ENCODE assay signal across 16 cellular contexts in the genomic region with DNA sequence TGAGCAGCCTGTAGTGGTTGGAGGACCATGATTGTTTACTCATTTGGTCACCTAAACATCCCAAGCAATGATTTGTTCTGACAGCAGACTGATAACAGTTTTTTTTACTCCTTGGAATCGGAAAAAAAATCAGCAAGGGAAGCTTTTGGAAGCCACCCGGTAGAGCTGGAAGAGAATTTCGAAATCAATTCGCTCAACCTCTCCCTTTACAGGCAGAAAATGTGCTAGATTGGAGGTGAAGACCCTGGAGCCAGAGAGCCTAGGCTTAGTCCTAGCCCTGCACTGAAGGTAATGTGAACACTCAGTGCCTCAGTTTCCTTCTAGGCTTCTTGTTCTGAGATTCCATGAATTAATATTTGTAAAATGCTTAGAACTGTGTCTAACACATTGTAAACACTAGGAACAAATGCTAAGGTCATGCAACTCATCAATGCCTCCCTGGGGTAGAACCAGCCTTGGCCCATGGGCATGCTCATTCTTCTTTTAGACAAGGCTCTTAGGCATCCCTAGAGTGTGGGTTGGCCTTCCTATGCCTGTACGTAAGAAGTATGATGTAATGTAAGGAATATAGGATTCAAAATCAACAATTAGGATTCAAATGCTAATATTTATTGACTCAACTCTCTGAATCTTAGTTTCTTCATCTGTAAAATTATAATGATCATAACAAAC. TPM values are rescaled to one million over a fixed set of nuclear protein-coding genes. Genes with fewer than 3 reads are reported as not detected.
DNase-seq lines count a peak whose midpoint lies in the region; ATAC-seq, FAIRE-seq and TF ChIP-seq lines count a peak whose summit lies in the region.
"Had no signal": no experiment of that assay in that cellular context is flagged by ENCODE, and none has a peak within 500 bp of the region (broad histone marks: within the 10 kb centered on the region; RNA-seq: fewer than 3 reads in every experiment).

No MANE protein-coding gene starts in this region.

- H3K27me3 ChIP-seq in breast epithelium (no peaks in the 10 kb centered on the region), K562 (ENCODE audit: control insufficient read depth in 2 of 2, insufficient read depth in 2 of 2, low read length in 2 of 2) (no peaks in the 10 kb centered on the region; a peak in 1 of 5 replicates), adrenal gland (no peaks in the 10 kb centered on the region), esophagus muscularis mucosa (no peaks in the 10 kb centered on the region)

- intact Hi-C loops in MCF 10A (cut with micrococcal nuclease) (no loop called here), breast epithelium (cut with DNase I; ENCODE audit: low total_unique reads) (no loop called here), K562 (cut with micrococcal nuclease) (loop anchor here (5.0 kb wide), 1 partner anchor 127 kb away; no protein-coding TSS in a partner anchor), adrenal gland (cut with DNase I) (no loop called here), esophagus muscularis mucosa (cut with DNase I) (no loop called here)

- H3K36me3 ChIP-seq in breast epithelium = no peaks in the 10 kb centered on the region
- no peaks in the 10 kb centered on the region for H3K36me3 ChIP-seq in K562 (ENCODE audit: control insufficient read depth, insufficient read depth, low read length)
- no peaks in the 10 kb centered on the region for H3K36me3 ChIP-seq in adrenal gland (replicated peaks in 1 of 2)
- no peaks in the 10 kb centered on the region for H3K36me3 ChIP-seq in esophagus muscularis mucosa

- H3K27ac ChIP-seq in breast epithelium (no peak overlapping the region), K562 (ENCODE audit: extremely low read depth, low read depth, low read length) (no peak overlapping the region), adrenal gland (no peak overlapping the region), esophagus muscularis mucosa (replicated peaks in 1 of 4) (no peak overlapping the region)
- H3K27ac ChIP-seq: HL-60, KMS-11 had no signal

- H3K4me3 Mint-ChIP-seq in MCF 10A (ENCODE audit: unreplicated experiment) = no peak overlapping the region
- H3K4me3 Mint-ChIP-seq: B cell; CD4-positive, alpha-beta T cell had no signal

- H3K4me3 ChIP-seq in breast epithelium = no peak overlapping the region
- H3K4me3 ChIP-seq in K562 = peak overlapping the region; percentile 16
- no peak overlapping the region for H3K4me3 ChIP-seq in adrenal gland
- no peak overlapping the region for H3K4me3 ChIP-seq in esophagus muscularis mucosa

- peak overlapping the region; percentile 23 for H3K27ac Mint-ChIP-seq in MCF 10A (ENCODE audit: low read depth, unreplicated experiment)
- H3K27ac Mint-ChIP-seq: B cell; CD4-positive, alpha-beta T cell had no signal

- H3K79me2 ChIP-seq in K562 (ENCODE audit: control insufficient read depth, insufficient read depth, low read length) = no peaks in the 10 kb centered on the region

- CTCF ChIA-PET in MCF 10A (lab: Yijun Ruan, JAX) (no interaction called here), K562 (lab: Yijun Ruan, JAX; ENCODE audit: low intra/inter-chr PET ratio) (no interaction called here)

- DNase-seq in MCF 10A (ENCODE audit: unreplicated experiment) (no peak), breast epithelium (ENCODE audit: low spot score in 2 of 2) (no peak), HT-29 (ENCODE audit: low spot score) (peak; percentile 55), K562 (ENCODE audit: extremely low read depth in 1 of 4, low spot score in 3 of 4) (no peak), adrenal gland (no peak), esophagus muscularis mucosa (ENCODE audit: extremely low spot score) (no peak)
- DNase-seq: CD4-positive, alpha-beta T cell; NCI-H1105; NCI-H2029; NCI-H226; NCI-H748 treated with DMSO at 0.1 percent for 48 hours; SIG-M5 had no signal

- H3K36me3 Mint-ChIP-seq in MCF 10A (ENCODE audit: insufficient read depth, unreplicated experiment) = peaks cover 13% of the 10 kb centered on the region

- no peaks in the 10 kb centered on the region for H3K9me1 ChIP-seq in K562 (ENCODE audit: control insufficient read depth, insufficient read depth, low read length)

- H3K4me1 ChIP-seq in breast epithelium (no peaks in the 10 kb centered on the region), K562 (replicated peaks in 1 of 2; ENCODE audit: control insufficient read depth in 2 of 2, insufficient read depth in 2 of 2, low read length in 2 of 2) (peaks cover 0 to 4% of the 10 kb centered on the region in 2 experiments; a peak in 1 of 5 replicates), adrenal gland (replicated peaks in 1 of 2) (no peaks in the 10 kb centered on the region), esophagus muscularis mucosa (peaks cover 0 to 8% (median 4%) of the 10 kb centered on the region in 4 donors)

- 7% methylated on average over 5 of the region's 5 CpGs for WGBS in K562 (ENCODE audit: insufficient coverage, low coverage, missing lambda C conversion rate)
- 79 to 88% (median 81%) methylated on average over 5 of the region's 5 CpGs for WGBS in adrenal gland, 4 donors
- 88% methylated on average over 5 of the region's 5 CpGs for WGBS in esophagus muscularis mucosa

- no peak for FAIRE-seq in K562 (lab: Jason Lieb, UNC)

- H2AFZ ChIP-seq in K562 (ENCODE audit: low read depth, low read length) = peak overlapping the region; percentile 83

- no peak for TF ChIP-seq CTCF in MCF 10A (IDR thresholded peaks at IDR 0.05; ENCODE audit: unreplicated experiment)
- TF ChIP-seq CTCF in breast epithelium (IDR thresholded peaks at IDR 0.05) = no peak
- no peak for TF ChIP-seq CTCF in K562 (IDR thresholded peaks at IDR 0.05 in 2 of 3, conservative IDR thresholded peaks at IDR 0.05 in 1 of 3; ENCODE audit: insufficient read depth in 2 of 3, low read depth in 1 of 3, low read length in 3 of 3)
- TF ChIP-seq CTCF in adrenal gland (IDR thresholded peaks at IDR 0.05) = no peak
- TF ChIP-seq CTCF in esophagus muscularis mucosa (IDR thresholded peaks at IDR 0.05) = no peak

- TF ChIP-seq EP300 in K562 (IDR thresholded peaks at IDR 0.05; ENCODE audit: low read length) (no peak), esophagus muscularis mucosa (IDR thresholded peaks at IDR 0.05) (no peak)

- ATAC-seq in K562 (peak; percentile 64), GM21423 (IDR thresholded peaks at IDR 0.05; ENCODE audit: unreplicated experiment) (no peak)

- H3K9me3 ChIP-seq in breast epithelium (no peaks in the 10 kb centered on the region), K562 (replicated peaks; ENCODE audit: control insufficient read depth, insufficient read depth, low read depth, low read length) (no peaks in the 10 kb centered on the region), adrenal gland (replicated peaks in 1 of 3) (no peaks in the 10 kb centered on the region), esophagus muscularis mucosa (no peaks in the 10 kb centered on the region)

- no peaks in the 10 kb centered on the region for H4K20me1 ChIP-seq in K562 (replicated peaks; ENCODE audit: control insufficient read depth, insufficient read depth, low read length)

- peak overlapping the region in 1 of 2 experiments; percentile 12; a peak in 2 of 4 replicates for H3K9ac ChIP-seq in K562 (ENCODE audit: insufficient read depth in 1 of 2, low read depth in 2 of 2, low read length in 2 of 2)
- H3K9ac ChIP-seq: KMS-11 had no signal

- no peak for TF ChIP-seq POLR2A in breast epithelium (IDR thresholded peaks at IDR 0.05)
- no peak for TF ChIP-seq POLR2A in K562 (conservative IDR thresholded peaks at IDR 0.05)
- TF ChIP-seq POLR2A in adrenal gland (IDR thresholded peaks at IDR 0.05) = no peak
- no peak for TF ChIP-seq POLR2A in esophagus muscularis mucosa (IDR thresholded peaks at IDR 0.05; ENCODE audit: low read depth)

- H3K4me1 Mint-ChIP-seq in MCF 10A (ENCODE audit: insufficient read depth, unreplicated experiment) = peaks cover 19% of the 10 kb centered on the region
- H3K4me1 Mint-ChIP-seq: B cell had no signal

- H3K4me2 ChIP-seq in K562 (ENCODE audit: insufficient read depth, low read length) = peak overlapping the region; percentile 70
- H3K4me2 ChIP-seq: KMS-11 had no signal

- BruUV-seq in MCF 10A (replicated peaks; lab: Mats Ljungman, UMichigan) (no TSS peak), K562 (replicated peaks; lab: Mats Ljungman, UMichigan) (no TSS peak)

- no peaks in the 10 kb centered on the region for H3K27me3 Mint-ChIP-seq in MCF 10A (ENCODE audit: insufficient read depth, unreplicated experiment)

- TF ChIP-seq RAD21 in K562 (CRISPR knock-in tag; conservative IDR thresholded peaks at IDR 0.05 in 1 of 2, IDR thresholded peaks at IDR 0.05 in 1 of 2) = no peak

- POLR2A ChIA-PET in MCF 10A (lab: Yijun Ruan, JAX) (no interaction called here), K562 (lab: Yijun Ruan, JAX) (interaction anchor here (0.9 to 1.3 kb wide), 4 partner anchors 10 to 198 kb away, joined by 3 to 5 read pairs (median 4); no protein-coding TSS in a partner anchor)

- in situ Hi-C loops in K562 (cut with MboI) = no loop called here

- no peaks in the 10 kb centered on the region for H3K9me3 Mint-ChIP-seq in MCF 10A (ENCODE audit: unreplicated experiment)
- H3K9me3 Mint-ChIP-seq: CD4-positive, alpha-beta T cell had no signal

RNA-seq across cellular contexts. Expression of a gene that starts 52.7 kb away (rescaled TPM):
- 129 and 154 TPM in 2 replicates for total RNA-seq in MCF 10A (2022)
- 10 to 100 TPM; 25.8 to 85.6 (median 40.6) TPM for total RNA-seq in breast epithelium
- total RNA-seq in HT-29 (2014; rRNA removed; shearing (Covaris generic)) = 123 and 128 TPM in 2 replicates
- 0.97 and 1.1 TPM in 2 replicates for total RNA-seq in K562 (2011; cell fraction: chromatin; rRNA removed; ENCODE audit: low replicate concordance)
- total RNA-seq in K562 (2011; cell fraction: nucleolus; rRNA removed) = 0.66 and 0.83 TPM in 2 replicates
- 1.3 and 1.9 TPM in 2 replicates for total RNA-seq in K562 (2011; cell fraction: nucleoplasm; rRNA removed)
- total RNA-seq in K562 (2014; rRNA removed) = 0.86 and 1.5 TPM in 2 replicates
- total RNA-seq in K562 (2014; rRNA removed; fragmentation: Illumina TruSeq; extraction: Trizol) = 0.70 and 0.84 TPM in 2 replicates
- 0.83 and 1.1 TPM in 2 replicates for total RNA-seq in K562 (2015; rRNA removed; fragmentation: Illumina TruSeq; extraction: Trizol)
- total RNA-seq in K562 (2021) = 0.65 and 1.2 TPM in 2 replicates
- 0.22 and 2.4 TPM in 2 replicates for polyA plus RNA-seq in K562 (2011; rRNA removed)
- polyA plus RNA-seq in K562 (2011; cell fraction: cytosol; rRNA removed) = 0.21 and 0.69 TPM in 2 replicates
- 0.48 and 0.97 TPM in 2 replicates for polyA plus RNA-seq in K562 (2011; cell fraction: nucleus; rRNA removed)
- polyA plus RNA-seq in K562 (2012) = 1.5 and 2.0 TPM in 2 replicates
- polyA plus RNA-seq in K562 (2014; fragmentation: Illumina TruSeq; extraction: Trizol) = 1.1 and 1.3 TPM in 2 replicates
- 1 to 10 TPM; 1.3 to 1.5 TPM for polyA plus RNA-seq in K562 (2014; fragmentation: Nextera tagmentation; extraction: Ambion mirVana)
- polyA plus RNA-seq in K562 (2014; rRNA removed) = 0.47 and 0.90 TPM in 2 replicates
- 0.90 and 2.0 TPM in 2 replicates for polyA minus RNA-seq in K562 (2011; rRNA and poly(A)+ RNA removed)
- 1.0 and 1.3 TPM in 2 replicates for polyA minus RNA-seq in K562 (2011; cell fraction: cytosol; rRNA and poly(A)+ RNA removed)
- 1.3 and 2.2 TPM in 2 replicates for polyA minus RNA-seq in K562 (2011; cell fraction: nucleus; rRNA and poly(A)+ RNA removed)
- 1 to 10 TPM in 2 of 8 donors, under 1 TPM in 6; 0.60 to 2.3 (median 0.84) TPM for total RNA-seq in adrenal gland
- polyA plus RNA-seq in adrenal gland = under 1 TPM; 0.64 to 0.95 (median 0.81) TPM
- 10 to 100 TPM; 12.0 to 27.2 (median 15.7) TPM for total RNA-seq in esophagus muscularis mucosa
